In the genomic region with DNA sequence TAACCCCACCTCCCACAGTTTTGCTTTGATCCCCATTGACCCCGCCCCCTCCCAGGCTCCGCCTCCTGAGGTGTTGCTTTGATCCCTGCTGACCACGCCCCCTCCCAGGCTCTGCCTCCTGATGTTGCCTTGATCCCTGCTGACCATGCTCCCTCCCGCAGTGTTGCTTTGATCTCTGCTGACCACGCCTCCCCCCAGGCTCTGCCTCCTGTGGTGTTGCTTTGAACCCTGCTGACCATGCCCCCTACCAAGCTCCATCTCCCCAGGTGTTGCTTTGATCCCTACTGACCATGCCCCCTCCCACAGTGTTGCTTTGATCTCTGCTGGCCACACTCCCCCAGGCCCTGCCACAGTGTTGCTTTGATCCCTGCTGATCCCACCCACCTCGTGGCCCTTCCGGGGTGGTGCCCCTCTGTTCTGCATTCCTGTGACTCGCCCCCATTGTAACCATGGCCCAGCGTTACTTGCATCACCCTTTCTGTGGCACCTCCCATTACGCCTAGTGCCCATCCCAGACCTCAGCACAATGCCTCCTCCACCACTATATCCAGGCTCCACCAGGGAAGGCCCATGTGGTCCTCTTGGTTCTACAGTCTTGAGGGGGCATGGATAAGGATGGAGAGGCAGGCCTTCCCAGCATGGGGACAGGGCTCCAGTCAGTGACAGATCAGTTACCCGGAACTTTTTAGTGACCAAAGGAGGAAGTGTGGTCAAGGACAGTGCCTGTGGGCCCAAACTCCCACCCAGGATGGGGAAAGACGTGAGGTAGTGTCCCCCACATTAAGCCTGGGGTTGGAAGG, we compare ENCODE assay signal across 1 cellular context.
TF ChIP-seq lines count a peak whose summit lies in the region.

No MANE protein-coding gene starts in this region.

TF ChIP-seq in H1, 55 proteins besides CTCF, POLR2A, EP300 and RAD21:
- TF ChIP-seq SP1 (IDR thresholded peaks at IDR 0.05; ENCODE audit: low read depth, low read length) (0 out of 2 replicates have a peak, but pooled peaks have one; percentile 34), TBP (IDR thresholded peaks at IDR 0.05; ENCODE audit: low read depth, low read length) (no peak)
